Comparison of ENCODE assay signal across 1 cellular context in genomic region chr16:2979669-2980226, GRCh38.
A peak's percentile ranks its signal among the peaks of the same experiment; 100 is the strongest.
TF ChIP-seq lines count a peak whose summit lies in the region.

No MANE protein-coding gene starts in this region.

TF ChIP-seq in H1, 55 proteins besides CTCF, POLR2A, EP300 and RAD21:
- TF ChIP-seq EZH2 (IDR thresholded peaks at IDR 0.05; ENCODE audit: low read depth, low read length, severe bottlenecking) (no peak), SAP30 (IDR thresholded peaks at IDR 0.05; ENCODE audit: insufficient read depth, insufficient replicate concordance, low read length) (peak; percentile 79), HDAC2 (IDR thresholded peaks at IDR 0.05; ENCODE audit: borderline replicate concordance in 1 of 2, low read depth in 2 of 2, low read length in 2 of 2) (peak; percentile 12 to 31; a peak in 1 of 4 replicates)
